In the genomic region with DNA sequence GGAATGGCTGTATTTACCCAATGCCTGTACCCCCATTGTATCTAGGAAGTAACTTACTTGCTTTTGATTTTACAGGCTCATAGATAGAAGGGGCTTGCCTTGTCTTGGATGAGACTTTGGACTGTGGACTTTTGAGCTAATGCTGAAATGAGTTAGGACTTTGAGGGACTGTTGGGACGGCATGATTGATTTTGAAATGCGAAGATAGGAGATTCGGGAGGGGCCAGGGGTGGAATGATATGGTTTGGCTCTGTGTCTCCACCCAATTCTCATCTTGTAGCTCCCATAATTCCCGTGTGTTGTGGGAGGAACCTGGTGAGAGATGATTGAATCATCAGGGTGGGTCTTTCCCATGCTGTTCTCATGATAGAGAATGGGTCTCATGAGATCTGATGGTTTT, we compare ENCODE assay signal across 9 cellular contexts. TPM values are rescaled to one million over a fixed set of nuclear protein-coding genes. Genes with fewer than 3 reads are reported as not detected.
DNase-seq lines count a peak whose midpoint lies in the region; ATAC-seq, FAIRE-seq and TF ChIP-seq lines count a peak whose summit lies in the region.
"Not testable (repeated sequence)": the region's sequence is repeated elsewhere in the genome, so short reads cannot be mapped to it uniquely, and the experiment has no call there.
"Had no signal": no experiment of that assay in that cellular context is flagged by ENCODE, and none has a peak within 500 bp of the region (broad histone marks: within the 10 kb centered on the region; RNA-seq: fewer than 3 reads in every experiment).

No MANE protein-coding gene starts in this region.

- not testable (repeated sequence) for H3K27me3 ChIP-seq in K562 (ENCODE audit: control insufficient read depth in 2 of 2, insufficient read depth in 2 of 2, low read length in 2 of 2); bronchial epithelial cell (ENCODE audit: control insufficient read depth, insufficient read depth, low read length); foreskin keratinocyte; HepG2 (ENCODE audit: control insufficient read depth in 1 of 2, insufficient read depth in 2 of 2, low read length in 2 of 2)

- 5% methylated on average over 4 of the region's 4 CpGs for WGBS in K562 (ENCODE audit: insufficient coverage, low coverage, missing lambda C conversion rate)
- 0% methylated on average over 4 of the region's 4 CpGs for WGBS in HepG2 (ENCODE audit: low lambda C conversion rate)

- H3K9ac ChIP-seq in K562 (ENCODE audit: insufficient read depth in 1 of 2, low read depth in 2 of 2, low read length in 2 of 2); HepG2 (ENCODE audit: insufficient read depth, low read depth, low read length): not testable (repeated sequence)

- POLR2A ChIA-PET in K562 (lab: Yijun Ruan, JAX), result interaction anchor here (0.9 kb wide), 1 partner anchor 24 kb away, joined by 3 read pairs; no protein-coding TSS in a partner anchor
- POLR2A ChIA-PET in HepG2 (lab: Yijun Ruan, JAX), result not testable (repeated sequence)

- not testable (repeated sequence) for TF ChIP-seq POLR2A in K562 (conservative IDR thresholded peaks at IDR 0.05); HepG2 (IDR thresholded peaks at IDR 0.05; ENCODE audit: insufficient read depth in 1 of 2, low read depth in 2 of 2, low read length in 2 of 2)

- H3K36me3 Mint-ChIP-seq in neural crest cell (ENCODE audit: low read depth); stimulated activated naive B cell treated with anti-CD40 and anti-IgM and Interleukin-4, amounts not matched to agents 10 μg/mL and 1 μg/mL and 100 μg/mL, for 72 hours: not testable (repeated sequence)

- not testable (repeated sequence) for H3K4me1 ChIP-seq in K562 (replicated peaks in 1 of 2; ENCODE audit: control insufficient read depth in 2 of 2, insufficient read depth in 2 of 2, low read length in 2 of 2); foreskin keratinocyte
- peaks cover 16% of the 10 kb centered on the region for H3K4me1 ChIP-seq in HepG2 (ENCODE audit: insufficient read depth, low read length)

- not testable (repeated sequence) for H3K9me1 ChIP-seq in K562 (ENCODE audit: control insufficient read depth, insufficient read depth, low read length)

- in situ Hi-C loops in K562 (cut with MboI); HepG2 (cut with HindIII; ENCODE audit: extremely low pct_ligation_motif_present, low pct_unique_long_range_greater_than_20kb): not testable (repeated sequence)

- not testable (repeated sequence) for FAIRE-seq in K562 (lab: Jason Lieb, UNC); bronchial epithelial cell (lab: Jason Lieb, UNC); HepG2 (lab: Jason Lieb, UNC)

- not testable (repeated sequence) for TF ChIP-seq RAD21 in K562 (CRISPR knock-in tag; conservative IDR thresholded peaks at IDR 0.05 in 1 of 2, IDR thresholded peaks at IDR 0.05 in 1 of 2); HepG2 (CRISPR knock-in tag; IDR thresholded peaks at IDR 0.05)

- DNase-seq in K562 (ENCODE audit: extremely low read depth in 1 of 4, low spot score in 3 of 4); foreskin keratinocyte; HepG2 (ENCODE audit: low spot score); neural crest cell (ENCODE audit: low read depth, low spot score); stimulated activated naive B cell treated with anti-CD40 and anti-IgM and Interleukin-4, amounts not matched to agents 10 μg/mL and 1 μg/mL and 100 μg/mL, for 72 hours: not testable (repeated sequence)
- DNase-seq in bronchial epithelial cell (ENCODE audit: low read depth), result peak; percentile 15

- TF ChIP-seq CTCF in K562 (IDR thresholded peaks at IDR 0.05 in 2 of 3, conservative IDR thresholded peaks at IDR 0.05 in 1 of 3; ENCODE audit: insufficient read depth in 2 of 3, low read depth in 1 of 3, low read length in 3 of 3); bronchial epithelial cell (IDR thresholded peaks at IDR 0.05; ENCODE audit: insufficient read depth, low read length, severe bottlenecking); foreskin keratinocyte (conservative IDR thresholded peaks at IDR 0.05); HepG2 (CRISPR knock-in tag; IDR thresholded peaks at IDR 0.05); neural crest cell (conservative IDR thresholded peaks at IDR 0.05): not testable (repeated sequence)

- CTCF ChIA-PET in K562 (lab: Yijun Ruan, JAX; ENCODE audit: low intra/inter-chr PET ratio); HepG2 (lab: Yijun Ruan, JAX; ENCODE audit: low intra/inter-chr PET ratio, low total read pairs): not testable (repeated sequence)

- peak overlapping the region; percentile 25 for H3K27ac Mint-ChIP-seq in neural crest cell (ENCODE audit: unreplicated experiment)
- H3K27ac Mint-ChIP-seq in stimulated activated naive B cell treated with anti-CD40 and anti-IgM and Interleukin-4, amounts not matched to agents 10 μg/mL and 1 μg/mL and 100 μg/mL, for 72 hours, result peak overlapping the region; percentile 37

- H3K4me3 ChIP-seq in K562; bronchial epithelial cell (ENCODE audit: low read depth, low read length); HepG2 (replicated peaks in 1 of 3; ENCODE audit: insufficient read depth in 1 of 3, low read depth in 2 of 3, low read length in 3 of 3): not testable (repeated sequence)

- intact Hi-C loops in K562 (cut with micrococcal nuclease); HepG2 (cut with micrococcal nuclease; ENCODE audit: unreplicated experiment): not testable (repeated sequence)

- not testable (repeated sequence) for TF ChIP-seq EP300 in K562 (IDR thresholded peaks at IDR 0.05; ENCODE audit: low read length); HepG2 (IDR thresholded peaks at IDR 0.05; ENCODE audit: low read depth in 2 of 2, low read length in 2 of 2); HepG2 (CRISPR knock-in tag; IDR thresholded peaks at IDR 0.05; ENCODE audit: borderline replicate concordance)

- ATAC-seq in K562 (0 out of 3 replicates have a peak, but pooled peaks have one; percentile 31), foreskin keratinocyte (peak; percentile 35)
- ATAC-seq in HepG2; stimulated activated naive B cell treated with anti-CD40 and anti-IgM and Interleukin-4, amounts not matched to agents 10 μg/mL and 1 μg/mL and 100 μg/mL, for 72 hours (replicated peaks): not testable (repeated sequence)

- not testable (repeated sequence) for H3K79me2 ChIP-seq in K562 (ENCODE audit: control insufficient read depth, insufficient read depth, low read length); HepG2 (ENCODE audit: insufficient read depth, low read length)

- H3K27ac ChIP-seq in K562 (ENCODE audit: extremely low read depth, low read depth, low read length); HepG2 (ENCODE audit: extremely low read length, insufficient read depth, low read length): not testable (repeated sequence)
- H3K27ac ChIP-seq in foreskin keratinocyte, result peak overlapping the region; percentile 70

- not testable (repeated sequence) for H3K4me2 ChIP-seq in K562 (ENCODE audit: insufficient read depth, low read length); HepG2 (ENCODE audit: low read depth, low read length)

- H2AFZ ChIP-seq in K562 (ENCODE audit: low read depth, low read length); HepG2 (ENCODE audit: low read length): not testable (repeated sequence)

- H3K4me1 Mint-ChIP-seq in neural crest cell; stimulated activated naive B cell treated with anti-CD40 and anti-IgM and Interleukin-4, amounts not matched to agents 10 μg/mL and 1 μg/mL and 100 μg/mL, for 72 hours: not testable (repeated sequence)

- H3K27me3 Mint-ChIP-seq in neural crest cell (ENCODE audit: low read depth), result not testable (repeated sequence)
- H3K27me3 Mint-ChIP-seq in stimulated activated naive B cell treated with anti-CD40 and anti-IgM and Interleukin-4, amounts not matched to agents 10 μg/mL and 1 μg/mL and 100 μg/mL, for 72 hours, result peaks cover 5 to 11% of the 10 kb centered on the region in 2 donors

- not testable (repeated sequence) for H3K4me3 Mint-ChIP-seq in neural crest cell; stimulated activated naive B cell treated with anti-CD40 and anti-IgM and Interleukin-4, amounts not matched to agents 10 μg/mL and 1 μg/mL and 100 μg/mL, for 72 hours

- H3K9me3 ChIP-seq in K562 (replicated peaks; ENCODE audit: control insufficient read depth, insufficient read depth, low read depth, low read length); HepG2 (ENCODE audit: low read length): not testable (repeated sequence)

- not testable (repeated sequence) for H3K9me3 Mint-ChIP-seq in neural crest cell; stimulated activated naive B cell treated with anti-CD40 and anti-IgM and Interleukin-4, amounts not matched to agents 10 μg/mL and 1 μg/mL and 100 μg/mL, for 72 hours

- H4K20me1 ChIP-seq in K562 (replicated peaks; ENCODE audit: control insufficient read depth, insufficient read depth, low read length); HepG2 (ENCODE audit: insufficient read depth, low read length): not testable (repeated sequence)

- BruUV-seq in K562 (replicated peaks; lab: Mats Ljungman, UMichigan); HepG2 (replicated peaks; lab: Mats Ljungman, UMichigan): not testable (repeated sequence)

- H3K36me3 ChIP-seq in K562 (ENCODE audit: control insufficient read depth, insufficient read depth, low read length); bronchial epithelial cell (ENCODE audit: control insufficient read depth, insufficient read depth, low read length); HepG2 (replicated peaks in 1 of 2; ENCODE audit: control insufficient read depth in 1 of 2, insufficient read depth in 2 of 2, low read length in 2 of 2): not testable (repeated sequence)

RNA-seq across cellular contexts. Expression of a gene that starts 36.9 kb away (rescaled TPM):
- not detected in 2 replicates for total RNA-seq in K562 (2011; cell fraction: chromatin; rRNA removed; ENCODE audit: low replicate concordance)
- not detected in 2 replicates for total RNA-seq in K562 (2011; cell fraction: nucleolus; rRNA removed)
- not detected in 2 replicates for total RNA-seq in K562 (2011; cell fraction: nucleoplasm; rRNA removed)
- not detected in 2 replicates for total RNA-seq in K562 (2014; rRNA removed)
- total RNA-seq in K562 (2014; rRNA removed; fragmentation: Illumina TruSeq; extraction: Trizol), result not detected in 2 replicates
- not detected in 2 replicates for total RNA-seq in K562 (2015; rRNA removed; fragmentation: Illumina TruSeq; extraction: Trizol)
- total RNA-seq in K562 (2021), result 0.11 TPM in 1 of 2 replicates, not detected in the other
- not detected in 2 replicates for polyA plus RNA-seq in K562 (2011; rRNA removed)
- polyA plus RNA-seq in K562 (2011; cell fraction: cytosol; rRNA removed), result 0.34 TPM in 1 of 2 replicates, not detected in the other
- 0.03 TPM in 1 of 2 replicates, not detected in the other for polyA plus RNA-seq in K562 (2011; cell fraction: nucleus; rRNA removed)
- polyA plus RNA-seq in K562 (2012), result 0.01 and 0.15 TPM in 2 replicates
- polyA plus RNA-seq in K562 (2014; fragmentation: Illumina TruSeq; extraction: Trizol), result not detected in 2 replicates
- not detected for polyA plus RNA-seq in K562 (2014; fragmentation: Nextera tagmentation; extraction: Ambion mirVana)
- polyA plus RNA-seq in K562 (2014; rRNA removed), result not detected in 2 replicates
- not detected in 2 replicates for polyA minus RNA-seq in K562 (2011; rRNA and poly(A)+ RNA removed)
- polyA minus RNA-seq in K562 (2011; cell fraction: cytosol; rRNA and poly(A)+ RNA removed), result not detected in 2 replicates
- polyA minus RNA-seq in K562 (2011; cell fraction: nucleus; rRNA and poly(A)+ RNA removed), result 0.13 TPM in 1 of 2 replicates, not detected in the other
- 0.26 and 1.2 TPM in 2 replicates for total RNA-seq in bronchial epithelial cell
- 2.2 and 3.4 TPM in 2 replicates for total RNA-seq in foreskin keratinocyte
- polyA plus RNA-seq in foreskin keratinocyte, result 1.5 and 2.2 TPM in 2 replicates
- 0.93 and 1.1 TPM in 2 replicates for total RNA-seq in HepG2 (2016; rRNA removed; fragmentation: Illumina TruSeq; extraction: Trizol)
- total RNA-seq in HepG2 (2016; cell fraction: cytosol; rRNA removed; fragmentation: Illumina TruSeq; extraction: Trizol; ENCODE audit: low read depth), result 0.10 and 0.26 TPM in 2 replicates
- total RNA-seq in HepG2 (2016; cell fraction: insoluble cytoplasmic fraction; rRNA removed; fragmentation: Illumina TruSeq; extraction: Trizol), result 0.62 and 1.1 TPM in 2 replicates
- 0.46 and 0.55 TPM in 2 replicates for total RNA-seq in HepG2 (2016; cell fraction: membrane; rRNA removed; fragmentation: Illumina TruSeq; extraction: Trizol)
- total RNA-seq in HepG2 (2016; cell fraction: nucleus; rRNA removed; fragmentation: Illumina TruSeq; extraction: Trizol), result 0.47 and 0.75 TPM in 2 replicates
- polyA plus RNA-seq in HepG2 (2011; rRNA removed), result 0.69 and 1.6 TPM in 2 replicates
- polyA plus RNA-seq in HepG2 (2011; cell fraction: cytosol; rRNA removed), result 0.97 and 1.3 TPM in 2 replicates
- 0.92 and 1.5 TPM in 2 replicates for polyA plus RNA-seq in HepG2 (2011; cell fraction: nucleus; rRNA removed)
- polyA plus RNA-seq in HepG2 (2012), result 0.59 and 2.0 TPM in 2 replicates
- polyA plus RNA-seq in HepG2 (2016; cell fraction: cytosol; fragmentation: Illumina TruSeq; extraction: Trizol; ENCODE audit: low read depth), result 0.05 and 0.12 TPM in 2 replicates
- polyA plus RNA-seq in HepG2 (2016; cell fraction: insoluble cytoplasmic fraction; fragmentation: Illumina TruSeq; extraction: Trizol; ENCODE audit: low read depth), result 0.37 and 1.0 TPM in 2 replicates
- polyA plus RNA-seq in HepG2 (2016; cell fraction: membrane; fragmentation: Illumina TruSeq; extraction: Trizol; ENCODE audit: low read depth), result 0.29 and 0.74 TPM in 2 replicates
- polyA plus RNA-seq in HepG2 (2016; cell fraction: nucleus; fragmentation: Illumina TruSeq; extraction: Trizol; ENCODE audit: insufficient read depth, low read depth), result 0.71 and 1.0 TPM in 2 replicates
- polyA minus RNA-seq in HepG2 (2011; rRNA and poly(A)+ RNA removed; ENCODE audit: low replicate concordance), result 0.19 and 7.1 TPM in 2 replicates
- polyA minus RNA-seq in HepG2 (2011; cell fraction: cytosol; rRNA and poly(A)+ RNA removed), result 0.44 and 1.3 TPM in 2 replicates
- polyA minus RNA-seq in HepG2 (2011; cell fraction: nucleus; rRNA and poly(A)+ RNA removed), result 3.2 and 4.6 TPM in 2 replicates
- total RNA-seq in neural crest cell, result 5.2 and 5.9 TPM in 2 replicates
- total RNA-seq: A673 had no signal

RNA-seq across cellular contexts. Expression of a gene that starts 39.7 kb away (rescaled TPM):
- total RNA-seq in K562 (2011; cell fraction: chromatin; rRNA removed; ENCODE audit: low replicate concordance), result not detected in 2 replicates
- total RNA-seq in K562 (2011; cell fraction: nucleolus; rRNA removed), result not detected in 2 replicates
- total RNA-seq in K562 (2011; cell fraction: nucleoplasm; rRNA removed), result not detected in 2 replicates
- not detected in 2 replicates for total RNA-seq in K562 (2014; rRNA removed)
- total RNA-seq in K562 (2014; rRNA removed; fragmentation: Illumina TruSeq; extraction: Trizol), result not detected in 2 replicates
- not detected in 2 replicates for total RNA-seq in K562 (2015; rRNA removed; fragmentation: Illumina TruSeq; extraction: Trizol)
- total RNA-seq in K562 (2021), result not detected in 2 replicates
- not detected in 2 replicates for polyA plus RNA-seq in K562 (2011; rRNA removed)
- not detected in 2 replicates for polyA plus RNA-seq in K562 (2011; cell fraction: cytosol; rRNA removed)
- polyA plus RNA-seq in K562 (2011; cell fraction: nucleus; rRNA removed), result not detected in 2 replicates
- not detected in 2 replicates for polyA plus RNA-seq in K562 (2012)
- not detected in 2 replicates for polyA plus RNA-seq in K562 (2014; fragmentation: Illumina TruSeq; extraction: Trizol)
- not detected for polyA plus RNA-seq in K562 (2014; fragmentation: Nextera tagmentation; extraction: Ambion mirVana)
- polyA plus RNA-seq in K562 (2014; rRNA removed), result not detected in 2 replicates
- not detected in 2 replicates for polyA minus RNA-seq in K562 (2011; rRNA and poly(A)+ RNA removed)
- polyA minus RNA-seq in K562 (2011; cell fraction: cytosol; rRNA and poly(A)+ RNA removed), result 2.3 TPM in 1 of 2 replicates, not detected in the other
- not detected in 2 replicates for polyA minus RNA-seq in K562 (2011; cell fraction: nucleus; rRNA and poly(A)+ RNA removed)
- total RNA-seq in bronchial epithelial cell, result 20.4 and 111 TPM in 2 replicates
- 336 and 531 TPM in 2 replicates for total RNA-seq in foreskin keratinocyte
- 333 and 495 TPM in 2 replicates for polyA plus RNA-seq in foreskin keratinocyte
- 1.5 and 1.9 TPM in 2 replicates for total RNA-seq in HepG2 (2016; rRNA removed; fragmentation: Illumina TruSeq; extraction: Trizol)
- not detected in 2 replicates for total RNA-seq in HepG2 (2016; cell fraction: cytosol; rRNA removed; fragmentation: Illumina TruSeq; extraction: Trizol; ENCODE audit: low read depth)
- total RNA-seq in HepG2 (2016; cell fraction: insoluble cytoplasmic fraction; rRNA removed; fragmentation: Illumina TruSeq; extraction: Trizol), result 1.4 and 2.0 TPM in 2 replicates
- 0.65 and 0.77 TPM in 2 replicates for total RNA-seq in HepG2 (2016; cell fraction: membrane; rRNA removed; fragmentation: Illumina TruSeq; extraction: Trizol)
- total RNA-seq in HepG2 (2016; cell fraction: nucleus; rRNA removed; fragmentation: Illumina TruSeq; extraction: Trizol), result 0.53 and 0.66 TPM in 2 replicates
- polyA plus RNA-seq in HepG2 (2011; rRNA removed), result 0.26 and 0.51 TPM in 2 replicates
- 0.12 and 0.54 TPM in 2 replicates for polyA plus RNA-seq in HepG2 (2011; cell fraction: cytosol; rRNA removed)
- polyA plus RNA-seq in HepG2 (2011; cell fraction: nucleus; rRNA removed), result 0.12 TPM in 1 of 2 replicates, not detected in the other
- polyA plus RNA-seq in HepG2 (2012), result 0.19 and 0.78 TPM in 2 replicates
- 0.18 and 0.21 TPM in 2 replicates for polyA plus RNA-seq in HepG2 (2016; cell fraction: cytosol; fragmentation: Illumina TruSeq; extraction: Trizol; ENCODE audit: low read depth)
- 2.5 and 2.9 TPM in 2 replicates for polyA plus RNA-seq in HepG2 (2016; cell fraction: insoluble cytoplasmic fraction; fragmentation: Illumina TruSeq; extraction: Trizol; ENCODE audit: low read depth)
- 0.47 and 0.62 TPM in 2 replicates for polyA plus RNA-seq in HepG2 (2016; cell fraction: membrane; fragmentation: Illumina TruSeq; extraction: Trizol; ENCODE audit: low read depth)
- 0.80 and 1.6 TPM in 2 replicates for polyA plus RNA-seq in HepG2 (2016; cell fraction: nucleus; fragmentation: Illumina TruSeq; extraction: Trizol; ENCODE audit: insufficient read depth, low read depth)
- 30.6 TPM in 1 of 2 replicates, not detected in the other for polyA minus RNA-seq in HepG2 (2011; rRNA and poly(A)+ RNA removed; ENCODE audit: low replicate concordance)
- polyA minus RNA-seq in HepG2 (2011; cell fraction: cytosol; rRNA and poly(A)+ RNA removed), result 0.99 TPM in 1 of 2 replicates, not detected in the other
- polyA minus RNA-seq in HepG2 (2011; cell fraction: nucleus; rRNA and poly(A)+ RNA removed), result not detected in 2 replicates
- not detected in 2 replicates for total RNA-seq in neural crest cell
- total RNA-seq: CD4-positive, CD25-positive, alpha-beta regulatory T cell; GM12878 had no signal
